13 cellular contexts compared by ENCODE assay signal in the genomic region with DNA sequence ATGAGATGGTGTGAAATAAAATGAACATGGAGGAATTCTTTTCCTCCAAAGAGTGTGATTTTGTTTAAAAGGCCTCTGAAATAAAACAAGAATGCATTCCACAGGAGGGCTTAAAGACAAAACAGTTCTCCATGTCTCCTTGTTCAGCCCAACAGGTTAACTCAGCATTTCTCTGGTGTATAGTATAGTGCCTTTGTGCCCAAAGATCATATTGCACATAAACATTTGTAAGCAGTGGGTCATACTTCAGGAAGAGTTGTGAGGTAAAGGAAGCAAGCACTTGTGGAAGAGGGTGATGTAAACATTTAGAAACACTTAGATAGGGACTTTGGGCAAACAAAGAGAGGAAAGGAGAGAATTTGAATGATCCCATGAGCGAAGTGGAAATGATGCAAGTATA.
DNase-seq lines count a peak whose midpoint lies in the region; ATAC-seq lines count a peak whose summit lies in the region.
"Had no signal": no experiment of that assay in that cellular context is flagged by ENCODE, and none has a peak within 500 bp of the region (broad histone marks: within the 10 kb centered on the region; RNA-seq: fewer than 3 reads in every experiment).

No MANE protein-coding gene starts in this region.

- H3K4me1 ChIP-seq in mesenchymal stem cell (ENCODE audit: control insufficient read depth, insufficient read depth, low read depth, low read length), result no peaks in the 10 kb centered on the region
- H3K4me1 ChIP-seq: BLaER1 had no signal

- no peak overlapping the region for H4K91ac ChIP-seq in mesenchymal stem cell (ENCODE audit: low read length)

- DNase-seq in NCI-H510A treated with DMSO at 0.1 percent for 48 hours (lab: John Stamatoyannopoulos, UW) (peak; percentile 88), NCI-H510A (lab: John Stamatoyannopoulos, UW) (no peak), NCI-H460 (ENCODE audit: extremely low read depth, low read depth) (peak; percentile 12), dermis blood vessel endothelial cell (peak; percentile 11), mesenchymal stem cell (peak; percentile 79), NCI-H748 treated with DMSO at 0.1 percent for 48 hours (lab: John Stamatoyannopoulos, UW) (no peak), islet precursor cell (no peak)
- DNase-seq: 8988T; Calu3; CD4-positive, alpha-beta memory T cell; H9 had no signal

- no peaks in the 10 kb centered on the region for H3K36me3 ChIP-seq in mesenchymal stem cell (ENCODE audit: control insufficient read depth in 1 of 2, insufficient read depth in 2 of 2, low read depth in 1 of 2, low read length in 2 of 2)
- H3K36me3 ChIP-seq: BLaER1 had no signal

- H2BK5ac ChIP-seq in mesenchymal stem cell (ENCODE audit: low read depth, low read length, poor library complexity, severe bottlenecking), result no peak overlapping the region

- H3K9ac ChIP-seq in mesenchymal stem cell (ENCODE audit: low read length), result no peak overlapping the region
- H3K9ac ChIP-seq: BLaER1 had no signal

- no peaks in the 10 kb centered on the region for H3K79me1 ChIP-seq in mesenchymal stem cell (replicated peaks; ENCODE audit: low read length, poor library complexity, severe bottlenecking)

- no peak overlapping the region for H3K18ac ChIP-seq in mesenchymal stem cell (ENCODE audit: low read depth in 1 of 2, low read length in 2 of 2)

- H3K4ac ChIP-seq in mesenchymal stem cell (ENCODE audit: low read depth in 1 of 2, low read length in 2 of 2), result no peak overlapping the region

- H2BK12ac ChIP-seq in mesenchymal stem cell (ENCODE audit: low read length in 2 of 2), result no peak overlapping the region

- H3K27ac ChIP-seq in mesenchymal stem cell (ENCODE audit: low read length, poor library complexity, severe bottlenecking), result no peak overlapping the region
- H3K27ac ChIP-seq: BLaER1 had no signal

- ATAC-seq in GM21576 (IDR thresholded peaks at IDR 0.05; ENCODE audit: unreplicated experiment), result no peak

- H3K4me3 ChIP-seq in mesenchymal stem cell (ENCODE audit: insufficient read depth in 1 of 2, low read depth in 1 of 2, low read length in 2 of 2), result no peak overlapping the region
- H3K4me3 ChIP-seq: BLaER1 had no signal

- no peak overlapping the region for H4K8ac ChIP-seq in mesenchymal stem cell (ENCODE audit: low read length)

- no peak overlapping the region for H3K14ac ChIP-seq in mesenchymal stem cell (ENCODE audit: low read length in 2 of 2)

- H3K27me3 ChIP-seq in mesenchymal stem cell (ENCODE audit: control insufficient read depth in 1 of 2, insufficient read depth in 1 of 2, low read length in 2 of 2), result no peaks in the 10 kb centered on the region
- H3K27me3 ChIP-seq: BLaER1 had no signal

- H2AFZ ChIP-seq in mesenchymal stem cell (ENCODE audit: low read depth, low read length), result no peak overlapping the region

- no peak overlapping the region for H2AK5ac ChIP-seq in mesenchymal stem cell (ENCODE audit: low read length, severe bottlenecking)

- no peaks in the 10 kb centered on the region for H3K9me3 ChIP-seq in mesenchymal stem cell (ENCODE audit: control insufficient read depth, low read length)

- WGBS in mesenchymal stem cell, result no CpG with 5 or more reads among the region's 1 CpG

- no peak overlapping the region for H2BK15ac ChIP-seq in mesenchymal stem cell (ENCODE audit: low read depth, poor library complexity, severe bottlenecking)

- H3K23ac ChIP-seq in mesenchymal stem cell (ENCODE audit: low read length in 2 of 2), result no peak overlapping the region

- no peak overlapping the region for H3K4me2 ChIP-seq in mesenchymal stem cell (ENCODE audit: low read length, poor library complexity, severe bottlenecking)
- H3K4me2 ChIP-seq: BLaER1 had no signal

- no peak overlapping the region for H2BK120ac ChIP-seq in mesenchymal stem cell (ENCODE audit: low read depth, low read length)

Comparison
In these comparisons a context has a peak if more than half of its experiments do, and no peak if none do; other contexts are left out.
1. DNase-seq: peak in NCI-H510A treated with DMSO at 0.1 percent for 48 hours (single experiment), NCI-H460 (single experiment), dermis blood vessel endothelial cell (single experiment) and mesenchymal stem cell (single experiment); none in NCI-H510A (single experiment), NCI-H748 treated with DMSO at 0.1 percent for 48 hours (single experiment) and islet precursor cell (single experiment).